Comparison of ENCODE assay signal across 8 cellular contexts in the genomic region with DNA sequence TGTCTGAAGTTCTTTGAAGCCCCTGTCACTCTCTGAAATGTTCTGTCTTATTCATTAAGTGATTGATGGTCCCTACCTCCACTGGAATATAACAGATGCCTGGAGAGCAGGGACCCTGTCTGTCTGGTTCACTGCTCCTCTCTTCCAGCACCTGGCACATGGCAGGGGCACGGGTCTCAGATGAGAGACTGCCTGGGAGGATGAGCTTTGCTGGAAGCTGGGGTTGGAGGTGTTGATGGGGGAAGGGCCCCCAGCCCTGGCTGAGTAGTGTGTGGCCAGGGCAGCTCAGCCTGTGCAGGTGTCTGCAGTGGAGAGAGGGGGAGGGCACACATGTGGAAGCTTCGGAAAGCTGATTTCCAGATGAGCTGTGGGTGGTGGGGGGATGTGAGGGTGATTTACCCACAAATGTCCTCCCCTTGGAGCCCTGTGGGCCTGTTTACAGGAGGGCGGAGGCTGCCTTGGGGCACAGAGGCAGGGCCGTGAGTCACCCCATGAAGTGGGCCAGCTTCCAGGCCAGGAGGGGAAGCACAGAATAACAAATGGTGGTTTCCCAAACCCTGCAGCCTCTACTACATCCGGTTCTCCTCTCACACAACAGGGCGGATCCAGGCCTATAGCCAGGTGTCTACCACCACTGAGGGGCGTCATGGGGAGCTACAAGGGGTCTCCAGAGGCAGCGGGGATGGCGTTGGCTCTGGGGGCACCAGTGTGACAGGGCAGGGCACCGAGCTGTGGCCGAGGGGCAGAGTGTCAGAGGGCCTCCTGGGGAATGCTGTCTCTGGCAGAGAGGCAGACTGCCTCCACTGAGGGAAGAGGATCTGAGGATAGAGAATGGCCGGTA. TPM values are rescaled to one million over a fixed set of nuclear protein-coding genes. Genes with fewer than 3 reads are reported as not detected.
DNase-seq lines count a peak whose midpoint lies in the region; ATAC-seq and TF ChIP-seq lines count a peak whose summit lies in the region.

No MANE protein-coding gene starts in this region.

- H3K9me3 ChIP-seq in A673 (ENCODE audit: low read depth, low read length, poor library complexity, severe bottlenecking), result no peaks in the 10 kb centered on the region

- TF ChIP-seq CTCF in A673 (conservative IDR thresholded peaks at IDR 0.05; ENCODE audit: low read depth, low read length), result no peak
- TF ChIP-seq CTCF in fibroblast of the aortic adventitia (IDR thresholded peaks at IDR 0.05; ENCODE audit: insufficient read depth, low read length), result no peak

- no TSS peak for BruUV-seq in A673 (replicated peaks; lab: Mats Ljungman, UMichigan)

- DNase-seq in A673 (ENCODE audit: low spot score) (peak; percentile 27), NCI-H460 (ENCODE audit: extremely low read depth, low read depth) (peak; percentile 85), activated T-cell treated with anti-CD3 and anti-CD28 coated beads for 48 hours (ENCODE audit: low read depth) (peak; percentile 65), fibroblast of the aortic adventitia (ENCODE audit: low read depth) (peak; percentile 93), sciatic nerve (ENCODE audit: low spot score) (peak; percentile 81), SKM-1 treated with dmso at 0.1 percent for 144 hours (lab: John Stamatoyannopoulos, UW; ENCODE audit: unreplicated experiment) (no peak)

- CTCF ChIA-PET in A673 (lab: Charles Lee), result interaction anchor here (0.9 kb wide), 1 partner anchor 22 kb away, joined by 3 read pairs; no protein-coding TSS in a partner anchor

- no peaks in the 10 kb centered on the region for H3K27me3 ChIP-seq in A673 (replicated peaks; ENCODE audit: insufficient read depth, low read depth, low read length, poor library complexity)

- POLR2A ChIA-PET in A673 (lab: Charles Lee; ENCODE audit: low non-redundant PET), result no interaction called here

- H3K36me3 ChIP-seq in A673 (ENCODE audit: insufficient read depth, low read length, poor library complexity, severe bottlenecking), result no peaks in the 10 kb centered on the region

- no peak overlapping the region for H3K27ac ChIP-seq in A673 (ENCODE audit: low read depth, low read length, poor library complexity, severe bottlenecking)

- intact Hi-C loops in A673 (cut with micrococcal nuclease; ENCODE audit: unreplicated experiment), result no loop called here
- intact Hi-C loops in sciatic nerve (cut with DNase I), result no loop called here

- H3K4me1 ChIP-seq in A673 (ENCODE audit: insufficient read depth, low read length, poor library complexity, severe bottlenecking), result no peaks in the 10 kb centered on the region

- peak; percentile 92 for ATAC-seq in GM18517 (IDR thresholded peaks at IDR 0.05; ENCODE audit: unreplicated experiment)
- peak; percentile 72 for ATAC-seq in HG02970 (IDR thresholded peaks at IDR 0.05; ENCODE audit: low FRiP score, unreplicated experiment)
- ATAC-seq in sciatic nerve, result peak; percentile 81

- H3K4me3 ChIP-seq in A673 (ENCODE audit: low read depth, low read length, poor library complexity, severe bottlenecking) (no peak overlapping the region), fibroblast of the aortic adventitia (ENCODE audit: low read depth, low read length) (peak overlapping the region; percentile 6)

RNA-seq across cellular contexts. Expression of gene KRT7, which starts 11.0 kb away (rescaled TPM):
- total RNA-seq in A673 (2021), result 0.79 and 1.0 TPM in 2 replicates
- 23.1 and 25.5 TPM in 2 replicates for total RNA-seq in NCI-H460 (2014; rRNA removed; shearing (Covaris generic))
- polyA plus RNA-seq in NCI-H460 (2014; cell fraction: nucleus; rRNA removed), result 12.9 and 21.0 TPM in 2 replicates
- total RNA-seq in fibroblast of the aortic adventitia (ENCODE audit: low replicate concordance), result 1.4 and 20.0 TPM in 2 replicates
- total RNA-seq in sciatic nerve, result 4.0 TPM

RNA-seq across cellular contexts. Expression of gene KRT86, which starts 30.5 kb away (rescaled TPM):
- not detected in 2 replicates for total RNA-seq in A673 (2021)
- total RNA-seq in NCI-H460 (2014; rRNA removed; shearing (Covaris generic)), result 0.78 and 0.92 TPM in 2 replicates
- polyA plus RNA-seq in NCI-H460 (2014; cell fraction: nucleus; rRNA removed), result 0.60 and 2.6 TPM in 2 replicates
- total RNA-seq in fibroblast of the aortic adventitia (ENCODE audit: low replicate concordance), result not detected in 2 replicates
- total RNA-seq in sciatic nerve, result 0.45 TPM

RNA-seq across cellular contexts. Expression of gene KRT81, which starts 47.3 kb away (rescaled TPM):
- 0.20 and 0.30 TPM in 2 replicates for total RNA-seq in A673 (2021)
- total RNA-seq in NCI-H460 (2014; rRNA removed; shearing (Covaris generic)), result 40.6 and 54.3 TPM in 2 replicates
- 19.2 and 20.5 TPM in 2 replicates for polyA plus RNA-seq in NCI-H460 (2014; cell fraction: nucleus; rRNA removed)
- not detected in 2 replicates for total RNA-seq in fibroblast of the aortic adventitia (ENCODE audit: low replicate concordance)
- not detected for total RNA-seq in sciatic nerve

RNA-seq across cellular contexts. Expression of gene KRT80, which starts 52.2 kb away (rescaled TPM):
- total RNA-seq in A673 (2021) (0.33 and 1.0 TPM in 2 replicates), fibroblast of the aortic adventitia (ENCODE audit: low replicate concordance) (0.25 and 0.36 TPM in 2 replicates), sciatic nerve (0.13 TPM)
- total RNA-seq in NCI-H460 (2014; rRNA removed; shearing (Covaris generic)), result 36.0 and 41.3 TPM in 2 replicates
- polyA plus RNA-seq in NCI-H460 (2014; cell fraction: nucleus; rRNA removed), result 10.6 and 17.5 TPM in 2 replicates

Comparison
In these comparisons a context has a peak if more than half of its experiments do, and no peak if none do; other contexts are left out.
1. RNA of gene KRT81, which starts 47.3 kb away (total RNA-seq): 40.6 to 54.3 TPM in NCI-H460; 0.20 to 0.30 TPM in A673, not detected in fibroblast of the aortic adventitia and not detected in sciatic nerve (single experiment); every median in the first group is over 10 times any median in the second.
2. Peak in every context shown above with its lines, with median percentiles within 50 percentile points of each other: ATAC-seq.